ENCODE assay signal across 17 cellular contexts in the genomic region with DNA sequence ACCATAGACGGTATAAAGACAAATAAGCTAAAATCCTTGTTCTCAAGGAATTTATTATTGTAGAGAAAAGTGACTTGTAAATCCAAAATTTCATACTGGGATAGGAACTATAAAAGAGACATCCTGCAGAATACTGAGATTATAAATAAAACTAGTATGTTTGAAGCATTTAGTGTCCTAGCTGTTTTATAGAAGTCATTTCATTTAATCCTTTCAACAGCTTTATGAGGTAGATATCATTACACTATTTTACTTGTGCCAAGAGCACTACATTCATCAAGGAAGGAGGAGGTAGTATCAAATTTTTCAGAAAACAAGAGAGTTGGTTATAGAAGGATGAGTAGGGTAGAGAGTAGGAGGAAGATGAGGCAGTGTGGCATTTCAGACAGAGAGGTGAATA.
"Had no signal": no experiment of that assay in that cellular context is flagged by ENCODE, and none has a peak within 500 bp of the region (broad histone marks: within the 10 kb centered on the region; RNA-seq: fewer than 3 reads in every experiment).

No MANE protein-coding gene starts in this region.

- H3K36me3 ChIP-seq: colonic mucosa had no signal

- H3K9me3 ChIP-seq: body of pancreas, colonic mucosa, left lung, psoas muscle, tibial artery had no signal

- H3K27ac ChIP-seq: body of pancreas, colonic mucosa, epithelial cell of prostate, left lung, psoas muscle had no signal

- ATAC-seq: activated CD8-positive, alpha-beta memory T cell treated with anti-CD3 and anti-CD28 coated beads, Interleukin-2, amount 10 ng/mL, durations not matched to agents 7 days and 5 days; body of pancreas had no signal

- DNase-seq: activated B cell treated with CpG ODN at 0.5 μM for 24 hours; activated CD4-positive, alpha-beta memory T cell treated with anti-CD3 and anti-CD28 coated beads, Interleukin-2, amount 10 ng/mL, durations not matched to agents 7 days and 5 days; activated CD4-positive, alpha-beta T cell treated with anti-CD3 and anti-CD28 coated beads for 4 hours; activated CD8-positive, alpha-beta memory T cell treated with anti-CD3 and anti-CD28 coated beads, Interleukin-2, amount 10 ng/mL, durations not matched to agents 7 days and 5 days; activated naive CD4-positive, alpha-beta T cell treated with anti-CD3 and anti-CD28 coated beads for 36 hours; colonic mucosa; endodermal cell; foreskin melanocyte; glutamatergic neuron; hypothalamus; islet precursor cell; left lung; psoas muscle; stimulated activated naive CD4-positive, alpha-beta T cell treated with Interleukin-2 at 50 U/mL for 16 hours; tibial artery had no signal

- H3K27me3 ChIP-seq: body of pancreas, colonic mucosa, left lung, tibial artery had no signal

- H3K4me3 ChIP-seq: body of pancreas, colonic mucosa, left lung, psoas muscle, tibial artery had no signal

- H3K4me1 ChIP-seq: colonic mucosa had no signal
